8 cellular contexts compared by ENCODE assay signal in the genomic region with DNA sequence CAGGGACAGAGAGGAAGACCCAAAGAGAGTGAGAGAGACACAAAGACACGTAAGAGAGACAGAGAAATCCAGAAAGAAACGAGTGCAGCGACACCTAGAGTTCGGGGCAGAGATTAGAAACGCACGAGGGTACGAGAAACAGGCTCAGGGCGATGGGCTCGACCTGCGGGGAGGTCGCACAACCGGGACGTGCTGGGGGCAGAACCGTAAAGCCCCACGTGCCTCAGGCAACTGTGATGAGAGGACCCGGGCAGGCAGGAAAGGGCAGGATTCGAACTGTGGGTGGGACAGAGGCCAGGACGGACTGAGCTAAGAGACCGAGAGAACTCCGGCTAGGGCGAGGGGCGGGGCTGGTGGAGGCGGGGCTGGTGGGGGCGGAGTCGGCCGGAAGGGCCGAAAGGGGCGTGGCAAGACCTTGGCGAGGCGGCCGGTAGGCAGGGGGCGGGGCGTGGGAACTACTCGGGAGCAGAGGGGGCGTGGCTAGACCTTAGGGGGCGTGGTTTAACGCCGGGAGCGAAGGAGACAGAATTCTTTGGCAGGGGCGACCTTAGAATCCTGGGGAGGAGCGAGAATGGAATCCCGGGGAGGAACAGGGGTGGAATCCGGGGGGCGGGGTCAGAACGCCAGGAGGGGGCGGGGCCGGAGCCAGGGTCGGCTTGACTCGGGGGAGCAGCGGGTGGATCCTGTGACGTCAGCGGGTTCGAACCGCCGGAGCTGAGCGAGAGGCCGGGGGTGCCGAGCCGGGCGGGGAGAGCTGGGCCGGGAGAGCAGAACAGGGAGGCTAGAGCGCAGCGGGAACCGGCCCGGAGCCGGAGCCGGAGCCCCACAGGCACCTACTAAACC. TPM values are rescaled to one million over a fixed set of nuclear protein-coding genes. Genes with fewer than 3 reads are reported as not detected.
DNase-seq lines count a peak whose midpoint lies in the region; ATAC-seq and TF ChIP-seq lines count a peak whose summit lies in the region.

NECTIN2 (plus strand) TSS at position 686 of the 843 bp plus-strand sequence. CDS start 229 bp downstream, outside the sequence.

- peaks cover 0 to 39% (median 10%) of the 10 kb centered on the region in 4 donors for H3K4me1 ChIP-seq in right lobe of liver

- TF ChIP-seq CTCF in Calu3 (IDR thresholded peaks at IDR 0.05; ENCODE audit: unreplicated experiment) (peak; percentile 83), dorsolateral prefrontal cortex (IDR thresholded peaks at IDR 0.05 in 54 of 56, conservative IDR thresholded peaks at IDR 0.05 in 2 of 56; ENCODE audit: low read depth in 1 of 56, partially characterized antibody in 56 of 56) (peak in 53 of 56 donors; percentile 21 to 65 (median 51)), right lobe of liver (IDR thresholded peaks at IDR 0.05) (peak; percentile 60 to 72 (median 65))

- peak within 1 kb of the TSS; percentile 59 to 91 (median 76) for H3K4me3 ChIP-seq in dorsolateral prefrontal cortex
- peak within 1 kb of the TSS; percentile 85 to 96 (median 95) for H3K4me3 ChIP-seq in right lobe of liver

- peak within 1 kb of the TSS in 55 of 59 donors; percentile 39 to 93 (median 75) for H3K27ac ChIP-seq in dorsolateral prefrontal cortex
- H3K27ac ChIP-seq in right lobe of liver = peak within 1 kb of the TSS; percentile 96 to 98 (median 97)

- intact Hi-C loops in Calu3 (cut with micrococcal nuclease; ENCODE audit: unreplicated experiment) (loop anchor here (1.0 to 10.0 kb wide), 4 partner anchors 46 to 157 kb away; partner anchors contain the start of gene CBLC), dorsolateral prefrontal cortex (cut with DNase I) (loop anchor here (5.0 to 10.0 kb wide), 2 partner anchors 49 to 121 kb away; no protein-coding TSS in a partner anchor), right lobe of liver (cut with DNase I) (loop anchor here (10.0 kb wide), 2 partner anchors 51 to 61 kb away; no protein-coding TSS in a partner anchor)
- intact Hi-C loops in activated CD4-positive, alpha-beta memory T cell treated with anti-CD3 and anti-CD28 coated beads for 36 hours (cut with micrococcal nuclease) = loop anchor here (1.0 to 10.0 kb wide), 7 partner anchors 44 to 191 kb away; no protein-coding TSS in a partner anchor

- no TSS peak for BruUV-seq in Calu3 (replicated peaks; lab: Mats Ljungman, UMichigan)

- H3K27me3 ChIP-seq in dorsolateral prefrontal cortex (peaks cover 0 to 8% (median 0%) of the 10 kb centered on the region in 45 donors), right lobe of liver (no peaks in the 10 kb centered on the region)

- DNase-seq in Calu3 (peak; percentile 100), NCI-H82 (lab: John Stamatoyannopoulos, UW) (peak; percentile 99), dorsolateral prefrontal cortex (peak; percentile 42 to 91 (median 84)), right lobe of liver (peak; percentile 100)
- DNase-seq in activated CD4-positive, alpha-beta memory T cell treated with anti-CD3 and anti-CD28 coated beads for 36 hours = peak; percentile 96
- peak; percentile 94 to 98 for DNase-seq in stimulated activated CD4-positive, alpha-beta T cell treated with anti-CD3 and anti-CD28 coated beads, Interleukin-2, amount 100 ng/mL, for 48 hours

- under 1% methylated on average over 21 of the region's 67 CpGs for WGBS in right lobe of liver (ENCODE audit: insufficient coverage, low coverage, low lambda C conversion rate, missing lambda C conversion rate)

- ATAC-seq in HG03521 (IDR thresholded peaks at IDR 0.05; ENCODE audit: unreplicated experiment) = peak; percentile 42
- ATAC-seq in right lobe of liver = peak; percentile 73 to 83 (median 82)
- ATAC-seq in GM21576 (IDR thresholded peaks at IDR 0.05; ENCODE audit: unreplicated experiment) = no peak

- no peaks in the 10 kb centered on the region for H3K36me3 ChIP-seq in right lobe of liver

- H3K9me3 ChIP-seq in right lobe of liver = no peaks in the 10 kb centered on the region

- peak within 1 kb of the TSS; percentile 66 for H3K4me3 Mint-ChIP-seq in Calu3 (ENCODE audit: low read depth, unreplicated experiment)
- peak within 1 kb of the TSS; percentile 81 for H3K4me3 Mint-ChIP-seq in activated CD4-positive, alpha-beta memory T cell treated with anti-CD3 and anti-CD28 coated beads for 36 hours

- POLR2A ChIA-PET in activated CD4-positive, alpha-beta memory T cell treated with anti-CD3 and anti-CD28 coated beads for 36 hours (lab: Charles Lee) = no interaction called here

- peak; percentile 91 for TF ChIP-seq POLR2A in right lobe of liver (IDR thresholded peaks at IDR 0.05)

- H3K4me1 Mint-ChIP-seq in Calu3 (ENCODE audit: low read depth, unreplicated experiment) = peaks cover 34% of the 10 kb centered on the region
- H3K4me1 Mint-ChIP-seq in activated CD4-positive, alpha-beta memory T cell treated with anti-CD3 and anti-CD28 coated beads for 36 hours (ENCODE audit: low read depth) = peaks cover 26% of the 10 kb centered on the region

- H3K36me3 Mint-ChIP-seq in Calu3 (ENCODE audit: insufficient read depth, unreplicated experiment) = peaks cover 52% of the 10 kb centered on the region
- no peaks in the 10 kb centered on the region for H3K36me3 Mint-ChIP-seq in activated CD4-positive, alpha-beta memory T cell treated with anti-CD3 and anti-CD28 coated beads for 36 hours

- H3K27ac Mint-ChIP-seq in Calu3 (ENCODE audit: unreplicated experiment) = peak within 1 kb of the TSS; percentile 73
- H3K27ac Mint-ChIP-seq in activated CD4-positive, alpha-beta memory T cell treated with anti-CD3 and anti-CD28 coated beads for 36 hours = peak within 1 kb of the TSS; percentile 24

- no peaks in the 10 kb centered on the region for H3K27me3 Mint-ChIP-seq in Calu3 (ENCODE audit: unreplicated experiment)
- H3K27me3 Mint-ChIP-seq in activated CD4-positive, alpha-beta memory T cell treated with anti-CD3 and anti-CD28 coated beads for 36 hours = peaks cover 11% of the 10 kb centered on the region

- CTCF ChIA-PET in Calu3 (lab: Charles Lee) = interaction anchor here (0.5 to 1.4 kb wide), 22 partner anchors 27 to 1419 kb away, joined by 3 to 23 read pairs (median 4); partner anchors contain the start of gene BCAM
- CTCF ChIA-PET in activated CD4-positive, alpha-beta memory T cell treated with anti-CD3 and anti-CD28 coated beads for 36 hours (lab: Charles Lee) = interaction anchor here (0.6 to 2.2 kb wide), 12 partner anchors 14 to 157 kb away, joined by 3 to 15 read pairs (median 5); no protein-coding TSS in a partner anchor

- no peaks in the 10 kb centered on the region for H3K9me3 Mint-ChIP-seq in Calu3 (ENCODE audit: low read depth, unreplicated experiment)
- H3K9me3 Mint-ChIP-seq in activated CD4-positive, alpha-beta memory T cell treated with anti-CD3 and anti-CD28 coated beads for 36 hours = no peaks in the 10 kb centered on the region

RNA-seq across cellular contexts. Expression of gene NECTIN2, which starts in this region (rescaled TPM):
- total RNA-seq in Calu3 (2022) (137 and 174 TPM in 2 replicates), dorsolateral prefrontal cortex (10 to 100 TPM; 11.4 to 44.7 (median 20.5) TPM), right lobe of liver (100 to 1,000 TPM in 1 of 6 experiments, 10 to 100 TPM in 5; 63.5 to 127 (median 87.4) TPM)
- total RNA-seq in activated CD4-positive, alpha-beta memory T cell treated with anti-CD3 and anti-CD28 coated beads for 36 hours = 1 to 10 TPM in 1 of 2 experiments, under 1 TPM in 1; 0.71 to 1.9 TPM

Comparison
In these comparisons a context has a peak if more than half of its experiments do, and no peak if none do; other contexts are left out.
1. RNA of gene NECTIN2 (total RNA-seq): 137 to 174 TPM in Calu3, 63.5 to 127 TPM in right lobe of liver and 11.4 to 44.7 TPM in dorsolateral prefrontal cortex; 0.71 to 1.9 TPM in activated CD4-positive, alpha-beta memory T cell treated with anti-CD3 and anti-CD28 coated beads for 36 hours; every median in the first group is over 4 times any median in the second.
2. Peak in every context shown above with its lines, with median percentiles within 50 percentile points of each other: DNase-seq and CTCF ChIP-seq.